12 cellular contexts compared by ENCODE assay signal in genomic region chrX:40207626-40208025, GRCh38.
DNase-seq lines count a peak whose midpoint lies in the region; TF ChIP-seq lines count a peak whose summit lies in the region.
"Had no signal": no experiment of that assay in that cellular context is flagged by ENCODE, and none has a peak within 500 bp of the region (broad histone marks: within the 10 kb centered on the region; RNA-seq: fewer than 3 reads in every experiment).

No MANE protein-coding gene starts in this region.

- H3K4me3 Mint-ChIP-seq in CD14-positive monocyte, result no peak overlapping the region
- H3K4me3 Mint-ChIP-seq in activated CD4-positive, alpha-beta T cell treated with anti-CD3 and anti-CD28 coated beads, Interleukin-2, amount 10 ng/mL, durations not matched to agents 24 days and 14 days, result no peak overlapping the region
- H3K4me3 Mint-ChIP-seq: T-cell had no signal

- DNase-seq in CD14-positive monocyte (ENCODE audit: low spot score) (peak; percentile 77), HK-2 (ENCODE audit: unreplicated experiment) (peak; percentile 5), kidney tubule cell (ENCODE audit: low spot score) (peak; percentile 59), NCI-H510A treated with DMSO at 0.1 percent for 48 hours (lab: John Stamatoyannopoulos, UW) (no peak), activated gamma-delta T cell (lab: John Stamatoyannopoulos, UW) (no peak), medulla oblongata (ENCODE audit: extremely low spot score) (no peak), ACHN (no peak)
- peak; percentile 59 for DNase-seq in activated CD4-positive, alpha-beta T cell treated with anti-CD3 and anti-CD28 coated beads, Interleukin-2, amount 10 ng/mL, durations not matched to agents 24 days and 14 days
- DNase-seq: DMS79, erythroblast, NCI-H146 had no signal

- no peak for TF ChIP-seq CTCF in CD14-positive monocyte (IDR thresholded peaks at IDR 0.05)

- no peaks in the 10 kb centered on the region for H3K36me3 Mint-ChIP-seq in CD14-positive monocyte
- no peaks in the 10 kb centered on the region for H3K36me3 Mint-ChIP-seq in activated CD4-positive, alpha-beta T cell treated with anti-CD3 and anti-CD28 coated beads, Interleukin-2, amount 10 ng/mL, durations not matched to agents 24 days and 14 days (ENCODE audit: low read depth)
- H3K36me3 Mint-ChIP-seq: T-cell had no signal

- H3K4me1 Mint-ChIP-seq in CD14-positive monocyte, result peaks cover 25% of the 10 kb centered on the region
- peaks cover 8% of the 10 kb centered on the region for H3K4me1 Mint-ChIP-seq in activated CD4-positive, alpha-beta T cell treated with anti-CD3 and anti-CD28 coated beads, Interleukin-2, amount 10 ng/mL, durations not matched to agents 24 days and 14 days

- H3K27ac Mint-ChIP-seq in CD14-positive monocyte, result no peak overlapping the region
- H3K27ac Mint-ChIP-seq in activated CD4-positive, alpha-beta T cell treated with anti-CD3 and anti-CD28 coated beads, Interleukin-2, amount 10 ng/mL, durations not matched to agents 24 days and 14 days, result no peak overlapping the region
- H3K27ac Mint-ChIP-seq: T-cell had no signal

- H3K27me3 Mint-ChIP-seq in CD14-positive monocyte (ENCODE audit: low read depth in 3 of 3), result peaks cover 0 to 4% (median 3%) of the 10 kb centered on the region in 3 donors
- H3K27me3 Mint-ChIP-seq in activated CD4-positive, alpha-beta T cell treated with anti-CD3 and anti-CD28 coated beads, Interleukin-2, amount 10 ng/mL, durations not matched to agents 24 days and 14 days, result no peaks in the 10 kb centered on the region
- H3K27me3 Mint-ChIP-seq: T-cell had no signal

- in situ Hi-C loops in ACHN (cut with HindIII; ENCODE audit: low pct_ligation_motif_present, low pct_unique_long_range_greater_than_20kb, low sequenced_read_pairs), result no loop called here

- intact Hi-C loops in CD14-positive monocyte (cut with micrococcal nuclease), result no loop called here
- intact Hi-C loops in activated CD4-positive, alpha-beta T cell treated with anti-CD3 and anti-CD28 coated beads, Interleukin-2, amount 10 ng/mL, durations not matched to agents 24 days and 14 days (cut with micrococcal nuclease), result no loop called here

- H3K9me3 Mint-ChIP-seq in CD14-positive monocyte, result peaks cover 0 to 17% (median 8%) of the 10 kb centered on the region in 7 donors
- no peaks in the 10 kb centered on the region for H3K9me3 Mint-ChIP-seq in activated CD4-positive, alpha-beta T cell treated with anti-CD3 and anti-CD28 coated beads, Interleukin-2, amount 10 ng/mL, durations not matched to agents 24 days and 14 days
- H3K9me3 Mint-ChIP-seq: T-cell had no signal

Comparison
In these comparisons a context has a peak if more than half of its experiments do, and no peak if none do; other contexts are left out.
1. DNase-seq: peak in CD14-positive monocyte (single experiment), HK-2 (single experiment), activated CD4-positive, alpha-beta T cell treated with anti-CD3 and anti-CD28 coated beads, Interleukin-2, amount 10 ng/mL, durations not matched to agents 24 days and 14 days (single experiment) and kidney tubule cell (single experiment); none in NCI-H510A treated with DMSO at 0.1 percent for 48 hours (single experiment), activated gamma-delta T cell (single experiment), medulla oblongata (single experiment) and ACHN (single experiment).